In genomic region chr20:62804021-62804631, GRCh38 we compare ENCODE assay signal across 8 cellular contexts. TPM values are rescaled to one million over a fixed set of nuclear protein-coding genes. Genes with fewer than 3 reads are reported as not detected.
DNase-seq lines count a peak whose midpoint lies in the region; ATAC-seq, FAIRE-seq and TF ChIP-seq lines count a peak whose summit lies in the region.

No MANE protein-coding gene starts in this region.

- no peaks in the 10 kb centered on the region for H3K9me3 Mint-ChIP-seq in activated CD4-positive, alpha-beta memory T cell treated with anti-CD3 and anti-CD28 coated beads, Interleukin-2, amount 10 ng/mL, durations not matched to agents 7 days and 5 days

- H3K27me3 ChIP-seq in ACC112 (ENCODE audit: insufficient read depth, low read length): no peaks in the 10 kb centered on the region
- peaks cover 11% of the 10 kb centered on the region for H3K27me3 ChIP-seq in iPS-20b (ENCODE audit: insufficient read depth, low read length)
- no peaks in the 10 kb centered on the region for H3K27me3 ChIP-seq in testis

- H3K27me3 Mint-ChIP-seq in activated CD4-positive, alpha-beta memory T cell treated with anti-CD3 and anti-CD28 coated beads, Interleukin-2, amount 10 ng/mL, durations not matched to agents 7 days and 5 days: no peaks in the 10 kb centered on the region

- H3K9ac ChIP-seq in iPS-20b (ENCODE audit: low read depth, low read length): no peak overlapping the region

- no peak for FAIRE-seq in urothelium cell line (lab: Jason Lieb, UNC)

- TF ChIP-seq POLR2A in testis (IDR thresholded peaks at IDR 0.05): no peak

- peak; percentile 12 for ATAC-seq in GM19455 (IDR thresholded peaks at IDR 0.05; ENCODE audit: unreplicated experiment)

- 21 to 37% methylated on average over 15 to 20 of the region's 25 CpGs for WGBS in testis, 2 donors

- POLR2A ChIA-PET in activated CD4-positive, alpha-beta memory T cell treated with anti-CD3 and anti-CD28 coated beads, Interleukin-2, amount 10 ng/mL, durations not matched to agents 7 days and 5 days (lab: Charles Lee): interaction anchor here (1.2 to 3.9 kb wide), 5 partner anchors 9 to 162 kb away, joined by 4 to 33 read pairs (median 7); partner anchors contain the start of genes MRGBP and SLCO4A1
- POLR2A ChIA-PET in HEK293T (lab: Yijun Ruan, JAX): interaction anchor here (3.5 kb wide), 1 partner anchor 9 kb away, joined by 25 read pairs; the partner anchor contains the start of gene MRGBP

- peak overlapping the region; percentile 82 for H3K4me3 Mint-ChIP-seq in activated CD4-positive, alpha-beta memory T cell treated with anti-CD3 and anti-CD28 coated beads, Interleukin-2, amount 10 ng/mL, durations not matched to agents 7 days and 5 days

- 0 out of 2 replicates have a peak, but pooled peaks cover 4% of the 10 kb centered on the region for H3K36me3 ChIP-seq in ACC112 (ENCODE audit: insufficient read depth, low read length)
- H3K36me3 ChIP-seq in iPS-20b (ENCODE audit: insufficient read depth, low read depth, low read length): peaks cover 27% of the 10 kb centered on the region
- no peaks in the 10 kb centered on the region for H3K36me3 ChIP-seq in testis (ENCODE audit: low read depth, missing control alignments)

- peak; percentile 25 for DNase-seq in activated CD4-positive, alpha-beta memory T cell treated with anti-CD3 and anti-CD28 coated beads, Interleukin-2, amount 10 ng/mL, durations not matched to agents 7 days and 5 days
- DNase-seq in testis (no peak), HEK293T (ENCODE audit: extremely low spot score) (no peak), urothelium cell line (ENCODE audit: low spot score) (no peak), islet precursor cell (no peak)

- CTCF ChIA-PET in activated CD4-positive, alpha-beta memory T cell treated with anti-CD3 and anti-CD28 coated beads, Interleukin-2, amount 10 ng/mL, durations not matched to agents 7 days and 5 days (lab: Charles Lee): interaction anchor here (0.8 to 1.7 kb wide), 3 partner anchors 8 to 12 kb away, joined by 3 to 6 read pairs (median 3); partner anchors contain the start of gene MRGBP
- CTCF ChIA-PET in HEK293T (lab: Yijun Ruan, JAX): interaction anchor here (0.6 kb wide), 1 partner anchor 18 kb away, joined by 4 read pairs; no protein-coding TSS in a partner anchor

- H3K4me1 ChIP-seq in ACC112 (ENCODE audit: control insufficient read depth, insufficient read depth, low read length, unreplicated experiment) (peaks cover 11% of the 10 kb centered on the region), iPS-20b (ENCODE audit: insufficient read depth, low read length) (peaks cover 3% of the 10 kb centered on the region; the same call in 1 of the 2 replicates), testis (peaks cover 15% of the 10 kb centered on the region)

- intact Hi-C loops in testis (cut with DNase I; ENCODE audit: low total_unique reads): no loop called here

- no peak overlapping the region for H3K27ac ChIP-seq in ACC112 (ENCODE audit: low read depth, low read length)
- H3K27ac ChIP-seq in iPS-20b (ENCODE audit: low read length): no peak overlapping the region
- H3K27ac ChIP-seq in testis: peak overlapping the region in 1 of 2 donors; percentile 88

- H3K36me3 Mint-ChIP-seq in activated CD4-positive, alpha-beta memory T cell treated with anti-CD3 and anti-CD28 coated beads, Interleukin-2, amount 10 ng/mL, durations not matched to agents 7 days and 5 days (ENCODE audit: low read depth): peaks cover 42% of the 10 kb centered on the region

- H3K4me3 ChIP-seq in ACC112 (ENCODE audit: low read depth, low read length) (peak overlapping the region; percentile 98), iPS-20b (ENCODE audit: low read length) (peak overlapping the region; percentile 59; the same call in 1 of the 2 replicates), testis (peak overlapping the region; percentile 90 to 94)

- H2AFZ ChIP-seq in ACC112 (ENCODE audit: low read length, unreplicated experiment): peak overlapping the region; percentile 73

- H3K79me2 ChIP-seq in ACC112 (ENCODE audit: control insufficient read depth, insufficient read depth, low read length, unreplicated experiment): peaks cover 32% of the 10 kb centered on the region

- no peaks in the 10 kb centered on the region for H3K9me3 ChIP-seq in iPS-20b (ENCODE audit: insufficient read depth, low read depth, low read length)
- H3K9me3 ChIP-seq in testis: no peaks in the 10 kb centered on the region

- peaks cover 32% of the 10 kb centered on the region for H3K4me1 Mint-ChIP-seq in activated CD4-positive, alpha-beta memory T cell treated with anti-CD3 and anti-CD28 coated beads, Interleukin-2, amount 10 ng/mL, durations not matched to agents 7 days and 5 days

- no peak for TF ChIP-seq CTCF in testis (IDR thresholded peaks at IDR 0.05)

- H3K27ac Mint-ChIP-seq in activated CD4-positive, alpha-beta memory T cell treated with anti-CD3 and anti-CD28 coated beads, Interleukin-2, amount 10 ng/mL, durations not matched to agents 7 days and 5 days: peak overlapping the region; percentile 88

TF ChIP-seq in HEK293T, 16 proteins besides CTCF, POLR2A, EP300 and RAD21:
- TF ChIP-seq BHLHE40 (IDR thresholded peaks at IDR 0.05; ENCODE audit: borderline replicate concordance) (no peak), ARNT (IDR thresholded peaks at IDR 0.05) (no peak), FOXA1 (IDR thresholded peaks at IDR 0.05) (no peak), FOXM1 (IDR thresholded peaks at IDR 0.05; ENCODE audit: borderline replicate concordance) (no peak), SUZ12 (IDR thresholded peaks at IDR 0.05) (no peak), SP1 (IDR thresholded peaks at IDR 0.05) (no peak), TARDBP (IDR thresholded peaks at IDR 0.05) (no peak), FOXK2 (IDR thresholded peaks at IDR 0.05) (no peak), ZNF384 (IDR thresholded peaks at IDR 0.05) (no peak), ELF4 (IDR thresholded peaks at IDR 0.05) (no peak), HDGF (IDR thresholded peaks at IDR 0.05; ENCODE audit: borderline replicate concordance) (no peak), LEF1 (IDR thresholded peaks at IDR 0.05; ENCODE audit: borderline replicate concordance) (no peak), CTBP1 (IDR thresholded peaks at IDR 0.05; ENCODE audit: borderline replicate concordance) (no peak), L3MBTL2 (conservative IDR thresholded peaks at IDR 0.05) (no peak), NFRKB (IDR thresholded peaks at IDR 0.05) (no peak)
- TF ChIP-seq, protein P1, sequence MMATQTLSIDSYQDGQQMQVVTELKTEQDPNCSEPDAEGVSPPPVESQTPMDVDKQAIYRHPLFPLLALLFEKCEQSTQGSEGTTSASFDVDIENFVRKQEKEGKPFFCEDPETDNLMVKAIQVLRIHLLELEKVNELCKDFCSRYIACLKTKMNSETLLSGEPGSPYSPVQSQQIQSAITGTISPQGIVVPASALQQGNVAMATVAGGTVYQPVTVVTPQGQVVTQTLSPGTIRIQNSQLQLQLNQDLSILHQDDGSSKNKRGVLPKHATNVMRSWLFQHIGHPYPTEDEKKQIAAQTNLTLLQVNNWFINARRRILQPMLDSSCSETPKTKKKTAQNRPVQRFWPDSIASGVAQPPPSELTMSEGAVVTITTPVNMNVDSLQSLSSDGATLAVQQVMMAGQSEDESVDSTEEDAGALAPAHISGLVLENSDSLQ (IDR thresholded peaks at IDR 0.05): no peak
TF ChIP-seq in HEK293T: peak in this region for 0.

RNA-seq across cellular contexts. Expression of gene OGFR, which starts 0.5 kb away (rescaled TPM):
- 10 to 100 TPM; 71.1 to 73.4 TPM for total RNA-seq in activated CD4-positive, alpha-beta memory T cell treated with anti-CD3 and anti-CD28 coated beads, Interleukin-2, amount 10 ng/mL, durations not matched to agents 7 days and 5 days
- 10 to 100 TPM; 46.6 to 57.0 TPM for total RNA-seq in testis
- 23.7 TPM for polyA plus RNA-seq in testis (ENCODE audit: insufficient read depth, low read depth, low replicate concordance)

RNA-seq across cellular contexts. Expression of gene MRGBP, which starts 7.9 kb away (rescaled TPM):
- total RNA-seq in activated CD4-positive, alpha-beta memory T cell treated with anti-CD3 and anti-CD28 coated beads, Interleukin-2, amount 10 ng/mL, durations not matched to agents 7 days and 5 days: 10 to 100 TPM; 14.9 to 15.8 TPM
- 10 to 100 TPM; 52.5 to 56.7 TPM for total RNA-seq in testis
- 98.3 TPM for polyA plus RNA-seq in testis (ENCODE audit: insufficient read depth, low read depth, low replicate concordance)

RNA-seq across cellular contexts. Expression of gene COL9A3, which starts 12.7 kb away (rescaled TPM):
- not detected for total RNA-seq in activated CD4-positive, alpha-beta memory T cell treated with anti-CD3 and anti-CD28 coated beads, Interleukin-2, amount 10 ng/mL, durations not matched to agents 7 days and 5 days
- 10 to 100 TPM; 19.1 to 50.6 TPM for total RNA-seq in testis
- polyA plus RNA-seq in testis (ENCODE audit: insufficient read depth, low read depth, low replicate concordance): 21.3 TPM

RNA-seq across cellular contexts. Expression of gene TCFL5, which starts 57.5 kb away (rescaled TPM):
- 1 to 10 TPM; 6.0 to 6.2 TPM for total RNA-seq in activated CD4-positive, alpha-beta memory T cell treated with anti-CD3 and anti-CD28 coated beads, Interleukin-2, amount 10 ng/mL, durations not matched to agents 7 days and 5 days
- total RNA-seq in testis: 10 to 100 TPM; 66.4 to 85.3 TPM
- polyA plus RNA-seq in testis (ENCODE audit: insufficient read depth, low read depth, low replicate concordance): 184 TPM

Comparison
In these comparisons a context has a peak if more than half of its experiments do, and no peak if none do; other contexts are left out.
1. RNA of gene COL9A3, which starts 12.7 kb away (total RNA-seq): 19.1 to 50.6 TPM in testis; not detected in activated CD4-positive, alpha-beta memory T cell treated with anti-CD3 and anti-CD28 coated beads, Interleukin-2, amount 10 ng/mL, durations not matched to agents 7 days and 5 days; every median in the first group is over 10 times any median in the second.
2. Peak in every context shown above with its lines, with median percentiles within 50 percentile points of each other: H3K4me3 ChIP-seq.